Comparison of ENCODE assay signal across 27 cellular contexts in genomic region chr20:19067986-19068385, GRCh38.
"Had no signal": no experiment of that assay in that cellular context is flagged by ENCODE, and none has a peak within 500 bp of the region (broad histone marks: within the 10 kb centered on the region; RNA-seq: fewer than 3 reads in every experiment).

No MANE protein-coding gene starts in this region.

- ATAC-seq: stimulated activated effector memory CD8-positive, alpha-beta T cell treated with anti-CD3 and anti-CD28 coated beads, Interleukin-12 subunit alpha, Interleukin-12 subunit beta, amount 100 ng/mL, for 72 hours; stimulated activated memory B cell treated with anti-CD40 and anti-IgM and Interleukin-4, amounts not matched to agents 10 μg/mL and 1 μg/mL and 100 μg/mL, for 72 hours; stimulated activated naive B cell treated with anti-CD40 and anti-IgM and Interleukin-4, amounts not matched to agents 10 μg/mL and 1 μg/mL and 100 μg/mL, for 72 hours; stimulated activated naive CD8-positive, alpha-beta T cell treated with anti-CD3 and anti-CD28 coated beads, Interleukin-15, amount 100 ng/mL, for 72 hours; stimulated activated naive CD8-positive, alpha-beta T cell treated with anti-CD3 and anti-CD28 coated beads, Interleukin-15, Interleukin-2, amounts not matched to agents 100 U/mL and 50 U/mL, for 24 hours; upper lobe of right lung had no signal

- DNase-seq: stimulated activated CD4-positive, alpha-beta T cell treated with anti-CD3 and anti-CD28 coated beads, Interleukin-2, amount 100 ng/mL, for 48 hours; stimulated activated CD4-positive, alpha-beta T cell treated with anti-CD3 and anti-CD28 coated beads, Interleukin-4, amount 100 ng/mL, for 1 hour; stimulated activated CD4-positive, alpha-beta T cell treated with anti-CD3 and anti-CD28 coated beads, Interleukin-4, amount 100 ng/mL, for 24 hours; stimulated activated CD4-positive, alpha-beta T cell treated with anti-CD3 and anti-CD28 coated beads, Interleukin-4, amount 100 ng/mL, for 4 hours; stimulated activated CD8-positive, alpha-beta memory T cell treated with anti-CD3 and anti-CD28 coated beads, Interleukin-4, amount 100 ng/mL, for 48 hours; stimulated activated naive B cell treated with anti-CD40 and anti-IgM and Interleukin-4, amounts not matched to agents 10 μg/mL and 1 μg/mL and 100 μg/mL, for 72 hours; stimulated activated naive CD4-positive, alpha-beta T cell; stimulated activated naive CD4-positive, alpha-beta T cell treated with Interleukin-2 at 50 U/mL for 16 hours; stimulated activated naive CD8-positive, alpha-beta T cell treated with anti-CD3 and anti-CD28 coated beads, Interleukin-15, amount 100 ng/mL, for 72 hours; stimulated activated naive CD8-positive, alpha-beta T cell treated with anti-CD3 and anti-CD28 coated beads, Interleukin-15, Interleukin-2, amounts not matched to agents 100 U/mL and 50 U/mL, for 24 hours; stomach; substantia nigra; testis; thyroid gland; tibial artery; transverse colon; trophoblast cell; upper lobe of left lung; upper lobe of right lung; uterus had no signal

- H3K36me3 ChIP-seq: stomach, suprapubic skin, thoracic aorta, thyroid gland, tibial artery, tibial nerve, transverse colon, upper lobe of left lung, upper lobe of right lung, uterus, vagina had no signal

- H3K4me1 Mint-ChIP-seq: stimulated activated effector memory CD8-positive, alpha-beta T cell treated with anti-CD3 and anti-CD28 coated beads, Interleukin-12 subunit alpha, Interleukin-12 subunit beta, amount 100 ng/mL, for 72 hours; stimulated activated naive CD8-positive, alpha-beta T cell treated with anti-CD3 and anti-CD28 coated beads, Interleukin-15, amount 100 ng/mL, for 72 hours had no signal

- H3K36me3 Mint-ChIP-seq: stimulated activated effector memory CD8-positive, alpha-beta T cell treated with anti-CD3 and anti-CD28 coated beads, Interleukin-12 subunit alpha, Interleukin-12 subunit beta, amount 100 ng/mL, for 72 hours; stimulated activated memory B cell treated with anti-CD40 and anti-IgM and Interleukin-4, amounts not matched to agents 10 μg/mL and 1 μg/mL and 100 μg/mL, for 72 hours had no signal

- H3K4me1 ChIP-seq: stomach, suprapubic skin, testis, thyroid gland, tibial artery, tibial nerve, transverse colon, upper lobe of left lung, upper lobe of right lung, uterus, vagina had no signal

- H3K27me3 Mint-ChIP-seq: stimulated activated naive CD8-positive, alpha-beta T cell treated with anti-CD3 and anti-CD28 coated beads, Interleukin-15, Interleukin-2, amounts not matched to agents 100 ng/mL and 50 ng/mL, for 24 hours had no signal

- H3K27ac ChIP-seq: stomach, suprapubic skin, testis, thoracic aorta, thyroid gland, tibial artery, tibial nerve, transverse colon, upper lobe of left lung, upper lobe of right lung, uterus, vagina had no signal

- H3K4me3 ChIP-seq: stomach, suprapubic skin, testis, thoracic aorta, thyroid gland, tibial artery, tibial nerve, transverse colon, upper lobe of left lung, upper lobe of right lung, uterus, vagina had no signal

- H3K4me3 Mint-ChIP-seq: stimulated activated effector memory CD8-positive, alpha-beta T cell treated with anti-CD3 and anti-CD28 coated beads, Interleukin-12 subunit alpha, Interleukin-12 subunit beta, amount 100 ng/mL, for 72 hours; stimulated activated memory B cell treated with anti-CD40 and anti-IgM and Interleukin-4, amounts not matched to agents 10 μg/mL and 1 μg/mL and 100 μg/mL, for 72 hours; stimulated activated naive B cell treated with anti-CD40 and anti-IgM and Interleukin-4, amounts not matched to agents 10 μg/mL and 1 μg/mL and 100 μg/mL, for 72 hours; stimulated activated naive CD8-positive, alpha-beta T cell treated with anti-CD3 and anti-CD28 coated beads, Interleukin-15, amount 100 ng/mL, for 72 hours; stimulated activated naive CD8-positive, alpha-beta T cell treated with anti-CD3 and anti-CD28 coated beads, Interleukin-15, Interleukin-2, amounts not matched to agents 100 ng/mL and 50 ng/mL, for 24 hours had no signal

- H3K27me3 ChIP-seq: stomach, suprapubic skin, testis, thyroid gland, tibial artery, tibial nerve, transverse colon, upper lobe of left lung, upper lobe of right lung, uterus, vagina had no signal

- H3K9me3 ChIP-seq: testis, thoracic aorta, thyroid gland, tibial artery, vagina had no signal

- H3K27ac Mint-ChIP-seq: stimulated activated effector memory CD8-positive, alpha-beta T cell treated with anti-CD3 and anti-CD28 coated beads, Interleukin-12 subunit alpha, Interleukin-12 subunit beta, amount 100 ng/mL, for 72 hours; stimulated activated memory B cell treated with anti-CD40 and anti-IgM and Interleukin-4, amounts not matched to agents 10 μg/mL and 1 μg/mL and 100 μg/mL, for 72 hours; stimulated activated naive B cell treated with anti-CD40 and anti-IgM and Interleukin-4, amounts not matched to agents 10 μg/mL and 1 μg/mL and 100 μg/mL, for 72 hours; stimulated activated naive CD8-positive, alpha-beta T cell treated with anti-CD3 and anti-CD28 coated beads, Interleukin-15, amount 100 ng/mL, for 72 hours; stimulated activated naive CD8-positive, alpha-beta T cell treated with anti-CD3 and anti-CD28 coated beads, Interleukin-15, Interleukin-2, amounts not matched to agents 100 ng/mL and 50 ng/mL, for 24 hours had no signal
